ENCODE assay signal across 24 cellular contexts in the genomic region with DNA sequence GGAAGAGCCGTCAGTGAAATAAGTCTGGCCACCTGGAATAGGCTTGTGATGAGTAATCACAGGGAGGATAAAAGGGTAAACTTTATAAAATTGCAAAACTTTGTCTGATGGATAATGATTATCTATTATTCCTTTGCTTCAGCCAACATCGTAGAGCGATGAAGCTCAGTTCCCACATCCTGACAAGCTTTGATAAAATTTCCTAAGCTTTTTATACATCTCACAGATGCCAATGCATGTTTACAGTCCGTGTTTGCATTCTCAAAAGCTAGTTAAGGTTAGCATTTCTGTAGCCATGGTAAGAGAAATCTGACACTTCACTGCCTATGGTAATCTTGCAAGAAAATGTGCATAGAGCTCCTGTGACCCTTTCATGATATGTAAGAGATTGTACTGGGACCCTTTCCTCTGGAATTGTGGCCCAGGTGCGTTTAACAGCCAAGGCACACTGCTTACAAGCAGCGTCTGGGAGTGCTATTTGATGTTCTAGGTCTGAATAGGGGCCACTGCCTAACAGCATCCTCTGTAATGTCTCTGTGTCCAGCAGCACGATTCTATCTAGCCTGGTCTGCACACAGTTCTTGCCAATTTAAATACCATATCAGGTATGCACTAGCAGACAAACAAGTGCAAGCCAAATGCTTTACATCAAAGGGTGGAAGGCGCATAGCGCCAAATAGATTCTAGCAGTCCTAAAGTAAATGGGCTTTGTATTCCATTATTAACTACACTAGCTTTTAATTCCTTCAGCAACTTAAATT. TPM values are rescaled to one million over a fixed set of nuclear protein-coding genes. Genes with fewer than 3 reads are reported as not detected.
DNase-seq lines count a peak whose midpoint lies in the region; ATAC-seq, FAIRE-seq and TF ChIP-seq lines count a peak whose summit lies in the region.
"Had no signal": no experiment of that assay in that cellular context is flagged by ENCODE, and none has a peak within 500 bp of the region (broad histone marks: within the 10 kb centered on the region; RNA-seq: fewer than 3 reads in every experiment).

No MANE protein-coding gene starts in this region.

- no peaks in the 10 kb centered on the region for H3K79me2 ChIP-seq in PC-3 (ENCODE audit: low read length)

- no peaks in the 10 kb centered on the region for H3K9me2 ChIP-seq in PC-3 (replicated peaks; ENCODE audit: low read length)

- H3K4me2 ChIP-seq in A549: peak overlapping the region; percentile 84
- H3K4me2 ChIP-seq in PC-3 (ENCODE audit: low read length): peak overlapping the region; percentile 71

- no peaks in the 10 kb centered on the region for H4K20me1 ChIP-seq in PC-3 (ENCODE audit: low read length)

- TF ChIP-seq EP300 in A549 (IDR thresholded peaks at IDR 0.05): peak; percentile 73 to 81; a peak in 4 of 5 replicates

- POLR2A ChIA-PET in A549 (lab: Yijun Ruan, JAX) (interaction anchor here (1.0 to 1.8 kb wide), 4 partner anchors 16 to 96 kb away, joined by 3 to 24 read pairs (median 4); partner anchors contain the start of genes SMIM14 and UGDH), PC-3 (lab: Charles Lee; ENCODE audit: unreplicated experiment) (interaction anchor here (0.9 to 1.8 kb wide), 2 partner anchors 15 to 17 kb away, joined by 4 to 26 read pairs; partner anchors contain the start of gene UGDH)

- intact Hi-C loops in PC-3 (cut with micrococcal nuclease) (no loop called here), kidney (cut with DNase I) (no loop called here), pancreas (cut with DNase I) (no loop called here)

- H3K4me3 ChIP-seq in A549 (peak overlapping the region; percentile 22; the same call in 1 of the 3 replicates), PC-3 (ENCODE audit: low read length) (peak overlapping the region; percentile 26; the same call in 1 of the 2 replicates), kidney (ENCODE audit: low read length in 2 of 2) (no peak overlapping the region), pancreas (no peak overlapping the region), coronary artery (no peak overlapping the region)
- H3K4me3 ChIP-seq: lower lobe of right lung, thoracic aorta had no signal

- peak; percentile 20 to 49; a peak in 4 of 6 replicates for ATAC-seq in A549
- peak; percentile 44 for ATAC-seq in PC-3
- peak; percentile 28 to 58 (median 42) for ATAC-seq in pancreas
- ATAC-seq: activated naive CD8-positive, alpha-beta T cell treated with anti-CD3 and anti-CD28 coated beads, Interleukin-2, amount 50 U/mL, for 24 hours; Right ventricle myocardium inferior had no signal

- no peak for TF ChIP-seq CTCF in A549 (IDR thresholded peaks at IDR 0.05)
- no peak for TF ChIP-seq CTCF in PC-3 (conservative IDR thresholded peaks at IDR 0.05; ENCODE audit: low read depth, low read length)
- no peak for TF ChIP-seq CTCF in kidney (IDR thresholded peaks at IDR 0.05; ENCODE audit: borderline replicate concordance, extremely low read depth, insufficient read depth)
- TF ChIP-seq CTCF in pancreas (IDR thresholded peaks at IDR 0.05): no peak
- TF ChIP-seq CTCF in coronary artery (IDR thresholded peaks at IDR 0.05): no peak

- CTCF ChIA-PET in A549 (lab: Yijun Ruan, JAX): interaction anchor here (0.5 to 1.8 kb wide), 5 partner anchors 9 to 232 kb away, joined by 3 to 7 read pairs (median 3); no protein-coding TSS in a partner anchor
- CTCF ChIA-PET in PC-3 (lab: Charles Lee): interaction anchor here (0.8 kb wide), 1 partner anchor 16 kb away, joined by 4 read pairs; the partner anchor contains the start of gene UGDH

- 21% methylated on average over 9 of the region's 9 CpGs for WGBS in A549 (ENCODE audit: missing lambda C conversion rate)
- WGBS in pancreas, 2 donors: 30 to 33% methylated on average over 9 of the region's 9 CpGs

- no peak for TF ChIP-seq POLR2A in A549 (IDR thresholded peaks at IDR 0.05; ENCODE audit: low read length)
- no peak for TF ChIP-seq POLR2A in erythroblast (IDR thresholded peaks at IDR 0.05; ENCODE audit: low read length)

- no peaks in the 10 kb centered on the region for H3K27me3 ChIP-seq in PC-3 (ENCODE audit: low read length)
- H3K27me3 ChIP-seq in pancreas: no peaks in the 10 kb centered on the region

- H3K36me3 ChIP-seq in PC-3 (ENCODE audit: low read depth, low read length) (no peaks in the 10 kb centered on the region), kidney (ENCODE audit: control insufficient read depth in 1 of 2, insufficient read depth in 2 of 2, low read length in 2 of 2) (no peaks in the 10 kb centered on the region), pancreas (no peaks in the 10 kb centered on the region)
- H3K36me3 ChIP-seq: lower lobe of right lung, thoracic aorta had no signal

- H3K4me1 ChIP-seq in A549: peaks cover 91% of the 10 kb centered on the region
- H3K4me1 ChIP-seq in PC-3 (ENCODE audit: insufficient read depth, low read length): peaks cover 64% of the 10 kb centered on the region
- peaks cover 21 to 36% of the 10 kb centered on the region in 2 donors for H3K4me1 ChIP-seq in kidney (ENCODE audit: control insufficient read depth in 1 of 2, insufficient read depth in 1 of 2, low read depth in 1 of 2, low read length in 2 of 2)
- peaks cover 5 to 16% (median 7%) of the 10 kb centered on the region in 3 donors for H3K4me1 ChIP-seq in pancreas
- H3K4me1 ChIP-seq: lower lobe of right lung had no signal

- TF ChIP-seq RAD21 in A549 (conservative IDR thresholded peaks at IDR 0.05 in 1 of 2, IDR thresholded peaks at IDR 0.05 in 1 of 2): peak in 1 of 2 experiments; percentile 22; a peak in 1 of 5 replicates

- H3K27ac ChIP-seq in A549: peak overlapping the region; percentile 79 to 90
- H3K27ac ChIP-seq in PC-3 (ENCODE audit: low read length): peak overlapping the region; percentile 97
- H3K27ac ChIP-seq in kidney (ENCODE audit: low read depth in 2 of 2, low read length in 2 of 2): peak overlapping the region; percentile 7 to 28
- H3K27ac ChIP-seq in pancreas: no peak overlapping the region
- H3K27ac ChIP-seq in coronary artery: no peak overlapping the region
- H3K27ac ChIP-seq: lower lobe of right lung, thoracic aorta had no signal

- no peaks in the 10 kb centered on the region for H3K9me3 ChIP-seq in A549
- H3K9me3 ChIP-seq in PC-3 (ENCODE audit: low read length): no peaks in the 10 kb centered on the region
- H3K9me3 ChIP-seq in kidney (ENCODE audit: control insufficient read depth in 1 of 2, low read length in 2 of 2): no peaks in the 10 kb centered on the region
- no peaks in the 10 kb centered on the region for H3K9me3 ChIP-seq in pancreas
- H3K9me3 ChIP-seq: lower lobe of right lung, thoracic aorta had no signal

- FAIRE-seq in A549 (lab: Jason Lieb, UNC): no peak
- no peak for FAIRE-seq in kidney (lab: Jason Lieb, UNC)
- no peak for FAIRE-seq in pancreas (lab: Jason Lieb, UNC)
- FAIRE-seq: endothelial cell of umbilical vein, G401.6, H54, islet of Langerhans had no signal

- H2AFZ ChIP-seq in PC-3 (ENCODE audit: low read length): 0 out of 2 replicates have a peak overlapping the region, but pooled peaks have one; percentile 0

- no TSS peak for BruUV-seq in PC-3 (replicated peaks; lab: Mats Ljungman, UMichigan)

- DNase-seq in A549 (ENCODE audit: low read depth in 1 of 2, low spot score in 1 of 2): peak in 1 of 2 experiments; percentile 70
- peak; percentile 73 for DNase-seq in PC-3
- no peak for DNase-seq in kidney
- DNase-seq in pancreas: no peak
- no peak for DNase-seq in activated CD4-positive, alpha-beta T cell treated with anti-CD3 and anti-CD28 coated beads for 4 hours
- no peak for DNase-seq in GOT3 (lab: John Stamatoyannopoulos, UW)
- DNase-seq in erythroblast (lab: John Stamatoyannopoulos, UW): no peak
- no peak for DNase-seq in coronary artery (ENCODE audit: low spot score)
- DNase-seq: activated CD4-positive, alpha-beta T cell treated with anti-CD3 and anti-CD28 coated beads, Interleukin-2, amount 10 ng/mL, durations not matched to agents 7 days and 5 days; activated naive CD8-positive, alpha-beta T cell treated with anti-CD3 and anti-CD28 coated beads, Interleukin-2, amount 50 U/mL, for 24 hours; activated T-cell treated with anti-CD3 and anti-CD28 coated beads, Interleukin-2, amount 50 U/mL, for 48 hours; COR-L47; IMR-90; lower lobe of right lung; NCI-H2227 treated with DMSO at 0.1 percent for 48 hours; nephron progenitor cell; posterior cingulate gyrus; stimulated activated naive CD4-positive, alpha-beta T cell had no signal

- H3F3A ChIP-seq in PC-3 (ENCODE audit: low read length, unreplicated experiment): peaks cover 16% of the 10 kb centered on the region

- H3K9ac ChIP-seq in PC-3 (ENCODE audit: low read length): peak overlapping the region; percentile 7; the same call in 1 of the 2 replicates
- peak overlapping the region in 1 of 2 donors; percentile 22 for H3K9ac ChIP-seq in kidney (ENCODE audit: low read length in 2 of 2)

TF ChIP-seq in A549, 52 proteins besides CTCF, POLR2A, EP300 and RAD21 (continues in another document):
- TF ChIP-seq GATA3 (IDR thresholded peaks at IDR 0.05; ENCODE audit: borderline replicate concordance) (peak; percentile 81), NFE2L2 (conservative IDR thresholded peaks at IDR 0.05; ENCODE audit: low read length) (no peak), JUN (IDR thresholded peaks at IDR 0.05) (peak; percentile 68 to 75; a peak in 4 of 5 replicates), RCOR1 (IDR thresholded peaks at IDR 0.05; ENCODE audit: low read depth, low read length) (no peak), JUNB (IDR thresholded peaks at IDR 0.05) (peak; percentile 85), KDM5A (IDR thresholded peaks at IDR 0.05) (no peak), BHLHE40 (IDR thresholded peaks at IDR 0.05; ENCODE audit: low read depth, low read length) (no peak), ESRRA (IDR thresholded peaks at IDR 0.05; ENCODE audit: borderline replicate concordance, low read length) (no peak)
- TF ChIP-seq, protein P1, sequence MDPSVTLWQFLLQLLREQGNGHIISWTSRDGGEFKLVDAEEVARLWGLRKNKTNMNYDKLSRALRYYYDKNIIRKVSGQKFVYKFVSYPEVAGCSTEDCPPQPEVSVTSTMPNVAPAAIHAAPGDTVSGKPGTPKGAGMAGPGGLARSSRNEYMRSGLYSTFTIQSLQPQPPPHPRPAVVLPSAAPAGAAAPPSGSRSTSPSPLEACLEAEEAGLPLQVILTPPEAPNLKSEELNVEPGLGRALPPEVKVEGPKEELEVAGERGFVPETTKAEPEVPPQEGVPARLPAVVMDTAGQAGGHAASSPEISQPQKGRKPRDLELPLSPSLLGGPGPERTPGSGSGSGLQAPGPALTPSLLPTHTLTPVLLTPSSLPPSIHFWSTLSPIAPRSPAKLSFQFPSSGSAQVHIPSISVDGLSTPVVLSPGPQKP (IDR thresholded peaks at IDR 0.05; ENCODE audit: low read depth, low read length): no peak

RNA-seq across cellular contexts. Expression of gene UGDH, which starts 15.6 kb away (rescaled TPM):
- polyA plus RNA-seq in A549 (2011; rRNA removed): 417 and 610 TPM in 2 replicates
- polyA plus RNA-seq in A549 (2012; cell fraction: cytosol; rRNA removed): 219 and 276 TPM in 2 replicates
- 133 and 438 TPM in 2 replicates for polyA plus RNA-seq in A549 (2012; cell fraction: nucleus; rRNA removed)
- polyA plus RNA-seq in A549 (2017; fragmentation: RNase III; extraction: RNeasy Plus Mini Kit Qiagen cat#74134 plus additional on column Dnase treatment): 597 to 691 TPM (median 679 TPM) in 3 replicates
- 250 and 294 TPM in 2 replicates for polyA minus RNA-seq in A549 (2011; rRNA and poly(A)+ RNA removed)
- total RNA-seq in PC-3 (2014; rRNA removed): 50.0 and 53.4 TPM in 2 replicates
- total RNA-seq in kidney: 79.4 TPM
- 28.2 TPM for polyA plus RNA-seq in kidney (ENCODE audit: insufficient read depth, low read depth, low replicate concordance)
- total RNA-seq in pancreas: 10 to 100 TPM; 16.0 to 84.8 (median 54.9) TPM
- 1 to 10 TPM; 7.0 to 8.7 TPM for polyA plus RNA-seq in pancreas

Comparison
In these comparisons a context has a peak if more than half of its experiments do, and no peak if none do; other contexts are left out.
1. H3K27ac ChIP-seq: peak in A549 (2 of 2), PC-3 (single experiment) and kidney (2 of 2); none in pancreas (0 of 4) and coronary artery (0 of 2).
2. H3K4me3 ChIP-seq: peak in A549 (single experiment) and PC-3 (single experiment); none in kidney (0 of 2), pancreas (0 of 4) and coronary artery (single experiment).
3. Peak in every context shown above with its lines, with median percentiles within 50 percentile points of each other: ATAC-seq.